ENCODE assay signal across 9 cellular contexts in the genomic region with DNA sequence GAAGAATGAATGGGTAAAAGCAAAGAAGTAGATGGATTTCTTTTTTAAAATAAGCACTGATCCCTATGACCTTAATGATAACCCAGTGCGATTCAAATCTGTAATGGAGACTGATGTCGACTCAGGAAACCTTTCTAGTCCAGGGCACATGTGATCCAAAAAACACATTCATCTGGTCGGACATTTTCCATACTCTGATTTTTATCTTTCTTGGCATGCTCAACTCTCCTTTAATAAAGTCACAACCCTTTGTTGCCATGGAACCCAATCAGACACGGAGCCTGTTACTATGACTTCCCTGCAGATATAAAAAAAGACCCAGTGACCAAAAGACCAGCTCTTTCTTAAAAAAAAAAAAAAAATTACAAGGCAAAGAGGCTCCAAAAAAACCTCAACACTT. TPM values are rescaled to one million over a fixed set of nuclear protein-coding genes. Genes with fewer than 3 reads are reported as not detected.
DNase-seq lines count a peak whose midpoint lies in the region; ATAC-seq and TF ChIP-seq lines count a peak whose summit lies in the region.
"Had no signal": no experiment of that assay in that cellular context is flagged by ENCODE, and none has a peak within 500 bp of the region (broad histone marks: within the 10 kb centered on the region; RNA-seq: fewer than 3 reads in every experiment).

No MANE protein-coding gene starts in this region.

- no peaks in the 10 kb centered on the region for H3K27me3 ChIP-seq in skeletal muscle tissue (ENCODE audit: control insufficient read depth in 3 of 3, insufficient read depth in 3 of 3, low read length in 3 of 3)

- no peak overlapping the region for H3K4me3 ChIP-seq in fibroblast of the aortic adventitia (ENCODE audit: low read depth, low read length)
- H3K4me3 ChIP-seq in skeletal muscle tissue (ENCODE audit: low read length in 3 of 3): peak overlapping the region in 2 of 3 donors; percentile 53 to 54
- H3K4me3 ChIP-seq in foreskin fibroblast (ENCODE audit: low read depth in 1 of 2, low read length in 2 of 2): no peak overlapping the region

- no peaks in the 10 kb centered on the region for H3K9me3 ChIP-seq in skeletal muscle tissue (ENCODE audit: control insufficient read depth in 3 of 3, low read length in 3 of 3)

- H3K36me3 ChIP-seq in skeletal muscle tissue (ENCODE audit: control insufficient read depth in 3 of 3, insufficient read depth in 3 of 3, low read length in 3 of 3): no peaks in the 10 kb centered on the region

- peak; percentile 73 for ATAC-seq in SK-N-SH treated with all-trans-retinoic acid at 6 μM for 48 hours
- ATAC-seq in GM18870 (IDR thresholded peaks at IDR 0.05; ENCODE audit: unreplicated experiment): no peak
- no peak for ATAC-seq in HG03045 (IDR thresholded peaks at IDR 0.05; ENCODE audit: unreplicated experiment)

- DNase-seq in NCI-H748 (lab: John Stamatoyannopoulos, UW; ENCODE audit: unreplicated experiment): peak; percentile 42
- DNase-seq in NCI-H748 treated with DMSO at 0.1 percent for 48 hours (lab: John Stamatoyannopoulos, UW): no peak
- peak; percentile 66 for DNase-seq in fibroblast of the aortic adventitia (ENCODE audit: low read depth)
- DNase-seq in foreskin fibroblast: no peak
- DNase-seq: Karpas-422 had no signal

- peaks cover 35 to 42% (median 37%) of the 10 kb centered on the region in 3 donors for H3K4me1 ChIP-seq in skeletal muscle tissue (ENCODE audit: control insufficient read depth in 3 of 3, insufficient read depth in 3 of 3, low read length in 3 of 3)

- H3K9ac ChIP-seq in skeletal muscle tissue (ENCODE audit: low read depth in 1 of 3, low read length in 3 of 3): peak overlapping the region; percentile 25 to 64 (median 49)

- H3K27ac ChIP-seq in skeletal muscle tissue (ENCODE audit: low read depth, low read length): peak overlapping the region; percentile 68

- no peak for TF ChIP-seq CTCF in fibroblast of the aortic adventitia (IDR thresholded peaks at IDR 0.05; ENCODE audit: insufficient read depth, low read length)
- no peak for TF ChIP-seq CTCF in foreskin fibroblast (IDR thresholded peaks at IDR 0.05; ENCODE audit: low read depth, low read length)

TF ChIP-seq in SK-N-SH treated with all-trans-retinoic acid at 6 μM for 48 hours, 23 proteins besides CTCF, POLR2A, EP300 and RAD21:
- TF ChIP-seq CREB5 (CRISPR knock-in tag; IDR thresholded peaks at IDR 0.05; ENCODE audit: low read depth): no peak
- TF ChIP-seq ZFP3 (CRISPR knock-in tag; IDR thresholded peaks at IDR 0.05): no peak
- no peak for TF ChIP-seq ZC3H10 (CRISPR knock-in tag; IDR thresholded peaks at IDR 0.05)
- peak; percentile 71 for TF ChIP-seq ISL1 (CRISPR knock-in tag; IDR thresholded peaks at IDR 0.05)
- no peak for TF ChIP-seq ZNF70 (CRISPR knock-in tag; IDR thresholded peaks at IDR 0.05)
- no peak for TF ChIP-seq PPARA (CRISPR knock-in tag; IDR thresholded peaks at IDR 0.05; ENCODE audit: borderline replicate concordance)
- TF ChIP-seq, protein P1, sequence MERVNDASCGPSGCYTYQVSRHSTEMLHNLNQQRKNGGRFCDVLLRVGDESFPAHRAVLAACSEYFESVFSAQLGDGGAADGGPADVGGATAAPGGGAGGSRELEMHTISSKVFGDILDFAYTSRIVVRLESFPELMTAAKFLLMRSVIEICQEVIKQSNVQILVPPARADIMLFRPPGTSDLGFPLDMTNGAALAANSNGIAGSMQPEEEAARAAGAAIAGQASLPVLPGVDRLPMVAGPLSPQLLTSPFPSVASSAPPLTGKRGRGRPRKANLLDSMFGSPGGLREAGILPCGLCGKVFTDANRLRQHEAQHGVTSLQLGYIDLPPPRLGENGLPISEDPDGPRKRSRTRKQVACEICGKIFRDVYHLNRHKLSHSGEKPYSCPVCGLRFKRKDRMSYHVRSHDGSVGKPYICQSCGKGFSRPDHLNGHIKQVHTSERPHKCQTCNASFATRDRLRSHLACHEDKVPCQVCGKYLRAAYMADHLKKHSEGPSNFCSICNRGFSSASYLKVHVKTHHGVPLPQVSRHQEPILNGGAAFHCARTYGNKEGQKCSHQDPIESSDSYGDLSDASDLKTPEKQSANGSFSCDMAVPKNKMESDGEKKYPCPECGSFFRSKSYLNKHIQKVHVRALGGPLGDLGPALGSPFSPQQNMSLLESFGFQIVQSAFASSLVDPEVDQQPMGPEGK (CRISPR knock-in tag; IDR thresholded peaks at IDR 0.05; ENCODE audit: borderline replicate concordance): no peak
- TF ChIP-seq ZNF8 (CRISPR knock-in tag; IDR thresholded peaks at IDR 0.05): no peak
- TF ChIP-seq ZNF565 (CRISPR knock-in tag; conservative IDR thresholded peaks at IDR 0.05; ENCODE audit: low read depth): no peak
- TF ChIP-seq, protein P2, sequence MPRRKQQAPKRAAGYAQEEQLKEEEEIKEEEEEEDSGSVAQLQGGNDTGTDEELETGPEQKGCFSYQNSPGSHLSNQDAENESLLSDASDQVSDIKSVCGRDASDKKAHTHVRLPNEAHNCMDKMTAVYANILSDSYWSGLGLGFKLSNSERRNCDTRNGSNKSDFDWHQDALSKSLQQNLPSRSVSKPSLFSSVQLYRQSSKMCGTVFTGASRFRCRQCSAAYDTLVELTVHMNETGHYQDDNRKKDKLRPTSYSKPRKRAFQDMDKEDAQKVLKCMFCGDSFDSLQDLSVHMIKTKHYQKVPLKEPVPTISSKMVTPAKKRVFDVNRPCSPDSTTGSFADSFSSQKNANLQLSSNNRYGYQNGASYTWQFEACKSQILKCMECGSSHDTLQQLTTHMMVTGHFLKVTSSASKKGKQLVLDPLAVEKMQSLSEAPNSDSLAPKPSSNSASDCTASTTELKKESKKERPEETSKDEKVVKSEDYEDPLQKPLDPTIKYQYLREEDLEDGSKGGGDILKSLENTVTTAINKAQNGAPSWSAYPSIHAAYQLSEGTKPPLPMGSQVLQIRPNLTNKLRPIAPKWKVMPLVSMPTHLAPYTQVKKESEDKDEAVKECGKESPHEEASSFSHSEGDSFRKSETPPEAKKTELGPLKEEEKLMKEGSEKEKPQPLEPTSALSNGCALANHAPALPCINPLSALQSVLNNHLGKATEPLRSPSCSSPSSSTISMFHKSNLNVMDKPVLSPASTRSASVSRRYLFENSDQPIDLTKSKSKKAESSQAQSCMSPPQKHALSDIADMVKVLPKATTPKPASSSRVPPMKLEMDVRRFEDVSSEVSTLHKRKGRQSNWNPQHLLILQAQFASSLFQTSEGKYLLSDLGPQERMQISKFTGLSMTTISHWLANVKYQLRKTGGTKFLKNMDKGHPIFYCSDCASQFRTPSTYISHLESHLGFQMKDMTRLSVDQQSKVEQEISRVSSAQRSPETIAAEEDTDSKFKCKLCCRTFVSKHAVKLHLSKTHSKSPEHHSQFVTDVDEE (CRISPR knock-in tag; IDR thresholded peaks at IDR 0.05): no peak
- TF ChIP-seq, protein P3, sequence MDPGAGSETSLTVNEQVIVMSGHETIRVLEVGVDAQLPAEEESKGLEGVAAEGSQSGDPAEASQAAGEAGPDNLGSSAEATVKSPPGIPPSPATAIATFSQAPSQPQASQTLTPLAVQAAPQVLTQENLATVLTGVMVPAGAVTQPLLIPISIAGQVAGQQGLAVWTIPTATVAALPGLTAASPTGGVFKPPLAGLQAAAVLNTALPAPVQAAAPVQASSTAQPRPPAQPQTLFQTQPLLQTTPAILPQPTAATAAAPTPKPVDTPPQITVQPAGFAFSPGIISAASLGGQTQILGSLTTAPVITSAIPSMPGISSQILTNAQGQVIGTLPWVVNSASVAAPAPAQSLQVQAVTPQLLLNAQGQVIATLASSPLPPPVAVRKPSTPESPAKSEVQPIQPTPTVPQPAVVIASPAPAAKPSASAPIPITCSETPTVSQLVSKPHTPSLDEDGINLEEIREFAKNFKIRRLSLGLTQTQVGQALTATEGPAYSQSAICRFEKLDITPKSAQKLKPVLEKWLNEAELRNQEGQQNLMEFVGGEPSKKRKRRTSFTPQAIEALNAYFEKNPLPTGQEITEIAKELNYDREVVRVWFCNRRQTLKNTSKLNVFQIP (CRISPR knock-in tag; IDR thresholded peaks at IDR 0.05; ENCODE audit: borderline replicate concordance, low read depth): no peak
- no peak for TF ChIP-seq TOX (CRISPR knock-in tag; IDR thresholded peaks at IDR 0.05; ENCODE audit: borderline replicate concordance)
- peak; percentile 51; the same call in 1 of the 2 replicates for TF ChIP-seq TCF4 (CRISPR knock-in tag; IDR thresholded peaks at IDR 0.05; ENCODE audit: borderline replicate concordance)
- no peak for TF ChIP-seq ARNTL (CRISPR knock-in tag; IDR thresholded peaks at IDR 0.05; ENCODE audit: borderline replicate concordance, low read depth)
- TF ChIP-seq BACH2 (CRISPR knock-in tag; IDR thresholded peaks at IDR 0.05; ENCODE audit: borderline replicate concordance): no peak

RNA-seq across cellular contexts. Expression of gene TMCC3, which starts 27.9 kb away (rescaled TPM):
- total RNA-seq in fibroblast of the aortic adventitia (ENCODE audit: low replicate concordance) (0.65 and 0.72 TPM in 2 replicates), skeletal muscle tissue (16.7 TPM)

Comparison
In these comparisons a context has a peak if more than half of its experiments do, and no peak if none do; other contexts are left out.
1. DNase-seq: peak in NCI-H748 (single experiment) and fibroblast of the aortic adventitia (single experiment); none in NCI-H748 treated with DMSO at 0.1 percent for 48 hours (single experiment) and foreskin fibroblast (0 of 2).
2. H3K4me3 ChIP-seq: peak in skeletal muscle tissue (2 of 3); none in fibroblast of the aortic adventitia (single experiment) and foreskin fibroblast (0 of 2).
3. RNA of gene TMCC3, which starts 27.9 kb away (total RNA-seq): 16.7 TPM in skeletal muscle tissue (single experiment); 0.65 to 0.72 TPM in fibroblast of the aortic adventitia; every median in the first group is over 10 times any median in the second.